Comparison of ENCODE assay signal across 1 cellular context in genomic region chr4:183335369-183335940, GRCh38.
TF ChIP-seq lines count a peak whose summit lies in the region.

No MANE protein-coding gene starts in this region.

TF ChIP-seq in IMR-90, 13 proteins besides CTCF, POLR2A, EP300 and RAD21 (continued from another document):
- TF ChIP-seq, protein P1, sequence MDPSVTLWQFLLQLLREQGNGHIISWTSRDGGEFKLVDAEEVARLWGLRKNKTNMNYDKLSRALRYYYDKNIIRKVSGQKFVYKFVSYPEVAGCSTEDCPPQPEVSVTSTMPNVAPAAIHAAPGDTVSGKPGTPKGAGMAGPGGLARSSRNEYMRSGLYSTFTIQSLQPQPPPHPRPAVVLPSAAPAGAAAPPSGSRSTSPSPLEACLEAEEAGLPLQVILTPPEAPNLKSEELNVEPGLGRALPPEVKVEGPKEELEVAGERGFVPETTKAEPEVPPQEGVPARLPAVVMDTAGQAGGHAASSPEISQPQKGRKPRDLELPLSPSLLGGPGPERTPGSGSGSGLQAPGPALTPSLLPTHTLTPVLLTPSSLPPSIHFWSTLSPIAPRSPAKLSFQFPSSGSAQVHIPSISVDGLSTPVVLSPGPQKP (IDR thresholded peaks at IDR 0.05; ENCODE audit: borderline replicate concordance, low read depth, low read length), result no peak
